ENCODE assay signal across 1 cellular context in the genomic region with DNA sequence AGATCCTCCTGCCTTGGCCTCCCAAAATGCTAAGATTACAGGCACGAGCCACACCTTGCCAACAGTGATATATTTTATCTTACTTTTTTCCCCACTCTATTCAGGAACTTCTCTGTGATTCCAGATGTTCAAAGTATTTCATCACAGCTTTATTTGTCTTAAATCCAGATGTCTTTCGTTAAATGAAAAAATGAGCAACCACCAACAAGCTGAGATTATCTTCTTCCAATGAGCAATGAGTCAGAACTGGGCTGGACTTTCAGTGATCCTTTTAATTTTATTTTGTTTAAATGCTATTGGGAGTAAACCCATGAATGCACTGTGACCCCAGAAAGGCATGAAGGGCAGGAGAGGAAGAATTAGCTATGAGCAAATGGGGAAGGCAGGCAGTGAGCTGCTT.
TF ChIP-seq lines count a peak whose summit lies in the region.

No MANE protein-coding gene starts in this region.

TF ChIP-seq in IMR-90, 13 proteins besides CTCF, POLR2A, EP300 and RAD21 (continued from another document):
- no peak for TF ChIP-seq FOS (IDR thresholded peaks at IDR 0.05; ENCODE audit: low read depth, low read length)
